ENCODE assay signal across 8 cellular contexts in genomic region chr9:137127301-137128157, GRCh38. TPM values are rescaled to one million over a fixed set of nuclear protein-coding genes. Genes with fewer than 3 reads are reported as not detected.
DNase-seq lines count a peak whose midpoint lies in the region; ATAC-seq and TF ChIP-seq lines count a peak whose summit lies in the region.

No MANE protein-coding gene starts in this region.

- no peaks in the 10 kb centered on the region for H3K9me2 ChIP-seq in GM23248 (ENCODE audit: insufficient read depth)

- H3K4me3 ChIP-seq in GM23248 (peak overlapping the region; percentile 55), dorsolateral prefrontal cortex (peak overlapping the region in 47 of 59 donors; percentile 2 to 88 (median 74)), parathyroid adenoma (ENCODE audit: low read depth, low read length) (no peak overlapping the region), mesendoderm (ENCODE audit: low read length) (no peak overlapping the region)

- intact Hi-C loops in dorsolateral prefrontal cortex (cut with DNase I) = loop anchor here in 1 of 2 donors (5.0 kb wide), 1 partner anchor 60 kb away; the partner anchor contains the start of genes ANAPC2 and SSNA1

- no peak overlapping the region for H3K18ac ChIP-seq in mesendoderm (ENCODE audit: low read length)

- in situ Hi-C loops in GM23248 (cut with MboI) = loop anchor here (10.0 kb wide), 1 partner anchor 87 kb away; a partner anchor contains a TSS

- H3K79me1 ChIP-seq in mesendoderm (ENCODE audit: low read length) = peaks cover 3% of the 10 kb centered on the region

- H3K56ac ChIP-seq in mesendoderm (ENCODE audit: low read length) = no peak overlapping the region

- H4K5ac ChIP-seq in mesendoderm (ENCODE audit: low read length) = no peak overlapping the region

- H3K9me3 ChIP-seq in GM23248 (ENCODE audit: low read depth) (no peaks in the 10 kb centered on the region), parathyroid adenoma (ENCODE audit: control insufficient read depth, low read length) (no peaks in the 10 kb centered on the region)

- no peak overlapping the region for H2AK5ac ChIP-seq in mesendoderm (ENCODE audit: low read length)

- peaks cover 22% of the 10 kb centered on the region; the same call in 1 of the 2 replicates for H3K4me1 ChIP-seq in GM23248 (ENCODE audit: insufficient read depth)
- no peaks in the 10 kb centered on the region for H3K4me1 ChIP-seq in parathyroid adenoma
- no peaks in the 10 kb centered on the region for H3K4me1 ChIP-seq in mesendoderm (ENCODE audit: control insufficient read depth, low read depth, low read length)

- H2AFZ ChIP-seq in GM23248 (no peak overlapping the region), parathyroid adenoma (no peak overlapping the region)

- no peak overlapping the region for H2BK5ac ChIP-seq in mesendoderm (ENCODE audit: low read length)

- peaks cover 2% of the 10 kb centered on the region; the same call in 1 of the 2 replicates for H3F3A ChIP-seq in GM23248 (ENCODE audit: insufficient read depth)

- H3K79me2 ChIP-seq in GM23248 (ENCODE audit: insufficient read depth) (peaks cover 54% of the 10 kb centered on the region), parathyroid adenoma (no peaks in the 10 kb centered on the region), mesendoderm (ENCODE audit: control insufficient read depth, insufficient read depth, low read length) (no peaks in the 10 kb centered on the region)

- no peak overlapping the region for H3K23ac ChIP-seq in mesendoderm (ENCODE audit: low read length)

- H3K36me3 ChIP-seq in GM23248 (ENCODE audit: low read depth) = no peaks in the 10 kb centered on the region
- H3K36me3 ChIP-seq in parathyroid adenoma (ENCODE audit: control insufficient read depth, insufficient read depth, low read length) = no peaks in the 10 kb centered on the region
- no peaks in the 10 kb centered on the region for H3K36me3 ChIP-seq in mesendoderm (ENCODE audit: control insufficient read depth, insufficient read depth, low read length)

- no peak overlapping the region for H3K27ac ChIP-seq in GM23248
- peak overlapping the region in 37 of 59 donors; percentile 4 to 76 (median 40) for H3K27ac ChIP-seq in dorsolateral prefrontal cortex
- H3K27ac ChIP-seq in parathyroid adenoma = peak overlapping the region; percentile 15
- no peak overlapping the region for H3K27ac ChIP-seq in mesendoderm (ENCODE audit: low read depth, low read length)

- H3K9ac ChIP-seq in GM23248 = peak overlapping the region; percentile 44
- H3K9ac ChIP-seq in parathyroid adenoma = no peak overlapping the region
- H3K9ac ChIP-seq in mesendoderm (ENCODE audit: low read length) = no peak overlapping the region

- H2BK15ac ChIP-seq in mesendoderm (replicated peaks; ENCODE audit: low read depth) = no peak overlapping the region

- no peak overlapping the region for H3K4ac ChIP-seq in mesendoderm (ENCODE audit: low read depth, low read length)

- TF ChIP-seq CTCF in dorsolateral prefrontal cortex (IDR thresholded peaks at IDR 0.05 in 54 of 56, conservative IDR thresholded peaks at IDR 0.05 in 2 of 56; ENCODE audit: low read depth in 1 of 56, partially characterized antibody in 56 of 56) (no peak), parathyroid adenoma (IDR thresholded peaks at IDR 0.05) (no peak)

- peak overlapping the region; percentile 77 for H3K4me2 ChIP-seq in GM23248 (ENCODE audit: unreplicated experiment)
- H3K4me2 ChIP-seq in parathyroid adenoma (ENCODE audit: low read length) = no peak overlapping the region
- no peak overlapping the region for H3K4me2 ChIP-seq in mesendoderm (ENCODE audit: low read length)

- H4K8ac ChIP-seq in mesendoderm (ENCODE audit: low read depth, low read length) = no peak overlapping the region

- H2BK120ac ChIP-seq in mesendoderm (ENCODE audit: low read depth, low read length) = no peak overlapping the region

- ATAC-seq in GM19463 (IDR thresholded peaks at IDR 0.05; ENCODE audit: unreplicated experiment) = no peak

- H3K27me3 ChIP-seq in GM23248 (replicated peaks; ENCODE audit: insufficient read depth) = no peaks in the 10 kb centered on the region
- H3K27me3 ChIP-seq in dorsolateral prefrontal cortex = peaks cover 0 to 8% (median 0%) of the 10 kb centered on the region in 45 donors
- H3K27me3 ChIP-seq in parathyroid adenoma (ENCODE audit: control insufficient read depth, insufficient read depth, low read length) = no peaks in the 10 kb centered on the region
- H3K27me3 ChIP-seq in mesendoderm (ENCODE audit: insufficient read depth, low read length, poor library complexity) = no peaks in the 10 kb centered on the region

- WGBS in GM23248 (ENCODE audit: low coverage in 1 of 2, low lambda C conversion rate in 2 of 2, missing lambda C conversion rate in 2 of 2), 2 experiments = 55 to 61% methylated on average over 24 of the region's 24 CpGs
- no CpG with 5 or more reads among the region's 24 CpGs for whole genome bisulfite sequencing in mesendoderm (ENCODE audit: extremely low coverage, insufficient coverage, low lambda C conversion rate)

- DNase-seq in GM23248 (peak; percentile 41), RPMI8226 (peak; percentile 89), dorsolateral prefrontal cortex (peak in 1 of 10 donors; percentile 39), hepatic stellate cell (ENCODE audit: low spot score) (no peak), mesendoderm (no peak), COR-L47 (lab: John Stamatoyannopoulos, UW) (no peak)

- H4K20me1 ChIP-seq in GM23248 (ENCODE audit: insufficient read depth) = no peaks in the 10 kb centered on the region

RNA-seq across cellular contexts. Expression of gene GRIN1, which starts 11.4 kb away (rescaled TPM):
- 0.76 TPM in 1 of 2 replicates, not detected in the other for total RNA-seq in GM23248 (2014; rRNA removed; shearing (Covaris generic))
- polyA plus RNA-seq in GM23248 (2016; fragmentation: Nextera tagmentation; extraction: Ambion mirVana) = 0.15 TPM in 1 of 2 replicates, not detected in the other
- 100 to 1,000 TPM; 175 to 937 (median 565) TPM for total RNA-seq in dorsolateral prefrontal cortex
- 0.14 TPM for polyA plus RNA-seq in mesendoderm (2013, experiment 1 of 2)
- 0.08 TPM for polyA plus RNA-seq in mesendoderm (2013, experiment 2 of 2)

RNA-seq across cellular contexts. Expression of gene DPP7, which starts 13.0 kb away (rescaled TPM):
- 134 and 142 TPM in 2 replicates for total RNA-seq in GM23248 (2014; rRNA removed; shearing (Covaris generic))
- polyA plus RNA-seq in GM23248 (2016; fragmentation: Nextera tagmentation; extraction: Ambion mirVana) = 145 and 148 TPM in 2 replicates
- total RNA-seq in dorsolateral prefrontal cortex = 100 to 1,000 TPM; 156 to 315 (median 208) TPM
- polyA plus RNA-seq in mesendoderm (2013, experiment 1 of 2) = 2.1 TPM
- polyA plus RNA-seq in mesendoderm (2013, experiment 2 of 2) = 2.4 TPM

RNA-seq across cellular contexts. Expression of gene MAN1B1, which starts 40.7 kb away (rescaled TPM):
- total RNA-seq in GM23248 (2014; rRNA removed; shearing (Covaris generic)) = 131 and 136 TPM in 2 replicates
- polyA plus RNA-seq in GM23248 (2016; fragmentation: Nextera tagmentation; extraction: Ambion mirVana) = 101 and 104 TPM in 2 replicates
- 10 to 100 TPM; 37.7 to 75.2 (median 55.6) TPM for total RNA-seq in dorsolateral prefrontal cortex
- 17.9 TPM for polyA plus RNA-seq in mesendoderm (2013, experiment 1 of 2)
- 17.2 TPM for polyA plus RNA-seq in mesendoderm (2013, experiment 2 of 2)

RNA-seq across cellular contexts. Expression of gene LRRC26, which starts 42.3 kb away (rescaled TPM):
- not detected in 2 replicates for total RNA-seq in GM23248 (2014; rRNA removed; shearing (Covaris generic))
- polyA plus RNA-seq in GM23248 (2016; fragmentation: Nextera tagmentation; extraction: Ambion mirVana) = not detected in 2 replicates
- total RNA-seq in dorsolateral prefrontal cortex = 1 to 10 TPM in 8 of 120 experiments, under 1 TPM in 23, not detected in 89; 0.42 to 1.4 (median 0.75) TPM
- 0.08 TPM for polyA plus RNA-seq in mesendoderm (2013, experiment 1 of 2)
- polyA plus RNA-seq in mesendoderm (2013, experiment 2 of 2) = 0.07 TPM

RNA-seq across cellular contexts. Expression of gene TMEM210, which starts 44.3 kb away (rescaled TPM):
- not detected in 2 replicates for total RNA-seq in GM23248 (2014; rRNA removed; shearing (Covaris generic))
- polyA plus RNA-seq in GM23248 (2016; fragmentation: Nextera tagmentation; extraction: Ambion mirVana) = not detected in 2 replicates
- total RNA-seq in dorsolateral prefrontal cortex = not detected
- polyA plus RNA-seq in mesendoderm (2013, experiment 1 of 2) = not detected
- polyA plus RNA-seq in mesendoderm (2013, experiment 2 of 2) = not detected

Comparison
In these comparisons a context has a peak if more than half of its experiments do, and no peak if none do; other contexts are left out.
1. DNase-seq: peak in GM23248 (single experiment) and RPMI8226 (single experiment); none in hepatic stellate cell (single experiment), mesendoderm (single experiment) and COR-L47 (single experiment).
2. H3K27ac ChIP-seq: peak in dorsolateral prefrontal cortex (37 of 59) and parathyroid adenoma (single experiment); none in GM23248 (single experiment) and mesendoderm (single experiment).
3. H3K4me3 ChIP-seq: peak in GM23248 (single experiment) and dorsolateral prefrontal cortex (47 of 59); none in parathyroid adenoma (single experiment) and mesendoderm (single experiment).
4. RNA of gene GRIN1, which starts 11.4 kb away (total RNA-seq): 175 to 937 TPM in dorsolateral prefrontal cortex; 0.76 TPM in GM23248; every median in the first group is over 100 times any median in the second.